16 cellular contexts compared by ENCODE assay signal in genomic region chr20:13839421-13840092, GRCh38. TPM values are rescaled to one million over a fixed set of nuclear protein-coding genes. Genes with fewer than 3 reads are reported as not detected.
DNase-seq lines count a peak whose midpoint lies in the region; ATAC-seq, FAIRE-seq and TF ChIP-seq lines count a peak whose summit lies in the region.
"Had no signal": no experiment of that assay in that cellular context is flagged by ENCODE, and none has a peak within 500 bp of the region (broad histone marks: within the 10 kb centered on the region; RNA-seq: fewer than 3 reads in every experiment).

No MANE protein-coding gene starts in this region.

- peaks cover 8% of the 10 kb centered on the region for H3K27me3 ChIP-seq in adipocyte (replicated peaks; ENCODE audit: control insufficient read depth, insufficient read depth, low read length)
- H3K27me3 ChIP-seq in H7 (ENCODE audit: control insufficient read depth, insufficient read depth, low read length) = no peaks in the 10 kb centered on the region; the same call in 1 of the 2 replicates
- H3K27me3 ChIP-seq in hepatocyte = no peaks in the 10 kb centered on the region
- H3K27me3 ChIP-seq: right atrium auricular region had no signal

- H3K27ac ChIP-seq in A549 = no peak overlapping the region
- H3K27ac ChIP-seq in hepatocyte = no peak overlapping the region
- H3K27ac ChIP-seq: HL-60, right atrium auricular region had no signal

- intact Hi-C loops in activated naive CD4-positive, alpha-beta T cell treated with anti-CD3 and anti-CD28 coated beads for 36 hours (cut with micrococcal nuclease) = no loop called here

- no peak for FAIRE-seq in A549 (lab: Jason Lieb, UNC)

- no peaks in the 10 kb centered on the region for H3K4me1 Mint-ChIP-seq in activated naive CD4-positive, alpha-beta T cell treated with anti-CD3 and anti-CD28 coated beads for 36 hours (ENCODE audit: low read depth)
- H3K4me1 Mint-ChIP-seq: T-cell had no signal

- POLR2A ChIA-PET in A549 (lab: Yijun Ruan, JAX) = no interaction called here

- H3K9me2 ChIP-seq in hepatocyte (replicated peaks; ENCODE audit: insufficient read depth) = no peaks in the 10 kb centered on the region

- TF ChIP-seq POLR2A in A549 (IDR thresholded peaks at IDR 0.05; ENCODE audit: low read length) = no peak

- ATAC-seq in A549 = peak; percentile 28 to 30; a peak in 3 of 6 replicates
- ATAC-seq: T-cell had no signal

- no peak overlapping the region for H2AFZ ChIP-seq in hepatocyte

- no peaks in the 10 kb centered on the region for H4K20me1 ChIP-seq in hepatocyte (ENCODE audit: insufficient read depth, poor library complexity, severe bottlenecking)

- 19% methylated on average over 4 of the region's 4 CpGs for whole genome bisulfite sequencing in A549 (ENCODE audit: missing lambda C conversion rate)
- 63% methylated on average over 4 of the region's 4 CpGs for WGBS in hepatocyte (ENCODE audit: low lambda C conversion rate, missing lambda C conversion rate)

- no peak for TF ChIP-seq EP300 in A549 (IDR thresholded peaks at IDR 0.05)

- H3K36me3 ChIP-seq in adipocyte (ENCODE audit: control insufficient read depth, insufficient read depth, low read length, severe bottlenecking) (no peaks in the 10 kb centered on the region), H7 (replicated peaks; ENCODE audit: control insufficient read depth, insufficient read depth, low read length) (no peaks in the 10 kb centered on the region), hepatocyte (replicated peaks; ENCODE audit: insufficient read depth, low read depth) (no peaks in the 10 kb centered on the region)
- H3K36me3 ChIP-seq: right atrium auricular region had no signal

- H3K4me3 ChIP-seq in A549 (no peak overlapping the region), adipocyte (ENCODE audit: low read length) (no peak overlapping the region), H7 (ENCODE audit: insufficient read depth, low read depth, low read length) (no peak overlapping the region), hepatocyte (no peak overlapping the region)
- H3K4me3 ChIP-seq: right atrium auricular region had no signal

- no peak overlapping the region for H3K4me2 ChIP-seq in A549
- H3K4me2 ChIP-seq in hepatocyte = no peak overlapping the region

- H3K4me1 ChIP-seq in A549 (no peaks in the 10 kb centered on the region), adipocyte (ENCODE audit: control insufficient read depth, insufficient read depth, low read length) (peaks cover 13% of the 10 kb centered on the region), hepatocyte (ENCODE audit: insufficient read depth) (peaks cover 8% of the 10 kb centered on the region)
- H3K4me1 ChIP-seq: right atrium auricular region had no signal

- H3K9me3 Mint-ChIP-seq in activated naive CD4-positive, alpha-beta T cell treated with anti-CD3 and anti-CD28 coated beads for 36 hours = no peaks in the 10 kb centered on the region
- H3K9me3 Mint-ChIP-seq: dendritic cell treated with granulocyte-macrophage colony-stimulating factor and Interleukin-4, amounts not matched to agents 40 ng/mL and 50 ng/mL, for 4 days; T-cell had no signal

- DNase-seq in A549 (ENCODE audit: low read depth in 1 of 2, low spot score in 1 of 2) (no peak), HS-27A (ENCODE audit: low read depth) (peak; percentile 83), adipocyte (ENCODE audit: low read depth) (peak; percentile 84), iris pigment epithelial cell (ENCODE audit: low read depth) (peak; percentile 40), H7 (no peak), hepatocyte (ENCODE audit: low spot score) (no peak), HuH-7 (ENCODE audit: low spot score) (no peak)
- no peak for DNase-seq in activated naive CD4-positive, alpha-beta T cell treated with anti-CD3 and anti-CD28 coated beads for 36 hours
- DNase-seq: activated CD4-positive, alpha-beta T cell treated with anti-CD3 and anti-CD28 coated beads, Interleukin-2, amount 50 U/mL, for 4 hours; activated naive CD4-positive, alpha-beta T cell treated with Interleukin-2 at 50 U/mL for 16 hours; hypothalamus; NCI-H1930; T-cell had no signal

- CTCF ChIA-PET in A549 (lab: Yijun Ruan, JAX) = interaction anchor here (0.8 to 1.2 kb wide), 2 partner anchors 8 to 17 kb away, joined by 3 to 4 read pairs; no protein-coding TSS in a partner anchor
- CTCF ChIA-PET in activated naive CD4-positive, alpha-beta T cell treated with anti-CD3 and anti-CD28 coated beads for 36 hours (lab: Charles Lee) = no interaction called here

- no peak overlapping the region for H3K9ac ChIP-seq in adipocyte (ENCODE audit: low read length)

- H3K4me3 Mint-ChIP-seq in activated naive CD4-positive, alpha-beta T cell treated with anti-CD3 and anti-CD28 coated beads for 36 hours = no peak overlapping the region
- H3K4me3 Mint-ChIP-seq: dendritic cell treated with granulocyte-macrophage colony-stimulating factor and Interleukin-4, amounts not matched to agents 40 ng/mL and 50 ng/mL, for 4 days; T-cell had no signal

- no peak for TF ChIP-seq RAD21 in A549 (conservative IDR thresholded peaks at IDR 0.05 in 1 of 2, IDR thresholded peaks at IDR 0.05 in 1 of 2)

- H3K27ac Mint-ChIP-seq in activated naive CD4-positive, alpha-beta T cell treated with anti-CD3 and anti-CD28 coated beads for 36 hours = no peak overlapping the region
- H3K27ac Mint-ChIP-seq: dendritic cell treated with granulocyte-macrophage colony-stimulating factor and Interleukin-4, amounts not matched to agents 40 ng/mL and 50 ng/mL, for 4 days; T-cell had no signal

- H3K9me3 ChIP-seq in A549 = no peaks in the 10 kb centered on the region
- no peaks in the 10 kb centered on the region for H3K9me3 ChIP-seq in adipocyte (ENCODE audit: control insufficient read depth, low read length)
- no peaks in the 10 kb centered on the region for H3K9me3 ChIP-seq in hepatocyte (ENCODE audit: low read depth)
- H3K9me3 ChIP-seq: right atrium auricular region had no signal

- no peak for TF ChIP-seq CTCF in A549 (IDR thresholded peaks at IDR 0.05)
- no peak for TF ChIP-seq CTCF in hepatocyte (IDR thresholded peaks at IDR 0.05; ENCODE audit: poor library complexity)

- no peaks in the 10 kb centered on the region for H3K36me3 Mint-ChIP-seq in activated naive CD4-positive, alpha-beta T cell treated with anti-CD3 and anti-CD28 coated beads for 36 hours (ENCODE audit: low read depth)
- H3K36me3 Mint-ChIP-seq: T-cell had no signal

- no peaks in the 10 kb centered on the region for H3K79me2 ChIP-seq in hepatocyte

- H3K27me3 Mint-ChIP-seq in activated naive CD4-positive, alpha-beta T cell treated with anti-CD3 and anti-CD28 coated beads for 36 hours (ENCODE audit: low read depth) = peaks cover 12% of the 10 kb centered on the region

TF ChIP-seq in A549, 52 proteins besides CTCF, POLR2A, EP300 and RAD21 (continues in another document):
- TF ChIP-seq HOXB5 (CRISPR knock-in tag; IDR thresholded peaks at IDR 0.05) (no peak), RNF2 (IDR thresholded peaks at IDR 0.05; ENCODE audit: borderline replicate concordance, low read depth) (no peak), FOXS1 (CRISPR knock-in tag; IDR thresholded peaks at IDR 0.05) (no peak), ZFP36 (IDR thresholded peaks at IDR 0.05; ENCODE audit: borderline replicate concordance, partially characterized antibody) (no peak), TFCP2L1 (CRISPR knock-in tag; IDR thresholded peaks at IDR 0.05) (no peak), KDM5A (IDR thresholded peaks at IDR 0.05) (no peak), ATOH8 (CRISPR knock-in tag; IDR thresholded peaks at IDR 0.05; ENCODE audit: low read depth) (no peak), HOXA7 (CRISPR knock-in tag; IDR thresholded peaks at IDR 0.05) (no peak), CBX8 (IDR thresholded peaks at IDR 0.05) (no peak), RARB (CRISPR knock-in tag; IDR thresholded peaks at IDR 0.05) (no peak), ZSCAN20 (CRISPR knock-in tag; IDR thresholded peaks at IDR 0.05) (no peak), MYC (IDR thresholded peaks at IDR 0.05; ENCODE audit: borderline replicate concordance, low read length) (no peak), FOSB (CRISPR knock-in tag; IDR thresholded peaks at IDR 0.05) (no peak)
- TF ChIP-seq, protein P1, sequence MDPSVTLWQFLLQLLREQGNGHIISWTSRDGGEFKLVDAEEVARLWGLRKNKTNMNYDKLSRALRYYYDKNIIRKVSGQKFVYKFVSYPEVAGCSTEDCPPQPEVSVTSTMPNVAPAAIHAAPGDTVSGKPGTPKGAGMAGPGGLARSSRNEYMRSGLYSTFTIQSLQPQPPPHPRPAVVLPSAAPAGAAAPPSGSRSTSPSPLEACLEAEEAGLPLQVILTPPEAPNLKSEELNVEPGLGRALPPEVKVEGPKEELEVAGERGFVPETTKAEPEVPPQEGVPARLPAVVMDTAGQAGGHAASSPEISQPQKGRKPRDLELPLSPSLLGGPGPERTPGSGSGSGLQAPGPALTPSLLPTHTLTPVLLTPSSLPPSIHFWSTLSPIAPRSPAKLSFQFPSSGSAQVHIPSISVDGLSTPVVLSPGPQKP (IDR thresholded peaks at IDR 0.05; ENCODE audit: low read depth, low read length) = no peak

RNA-seq across cellular contexts. Expression of gene NDUFAF5, which starts 54.7 kb away (rescaled TPM):
- polyA plus RNA-seq in A549 (2011; rRNA removed) (36.6 and 53.5 TPM in 2 replicates), A549 (2017; fragmentation: RNase III; extraction: RNeasy Plus Mini Kit Qiagen cat#74134 plus additional on column Dnase treatment) (25.4 to 29.2 TPM (median 27.0 TPM) in 3 replicates), hepatocyte (21.3 and 21.7 TPM in 2 replicates)
- 14.2 and 16.2 TPM in 2 replicates for polyA plus RNA-seq in A549 (2012; cell fraction: cytosol; rRNA removed)
- polyA plus RNA-seq in A549 (2012; cell fraction: nucleus; rRNA removed) = 7.9 and 20.2 TPM in 2 replicates
- 14.5 and 16.4 TPM in 2 replicates for polyA minus RNA-seq in A549 (2011; rRNA and poly(A)+ RNA removed)
- 23.7 and 24.9 TPM in 2 replicates for total RNA-seq in H7 (2014; rRNA removed; shearing (Covaris generic))
- total RNA-seq in hepatocyte = 16.6 and 19.9 TPM in 2 replicates
- total RNA-seq in activated naive CD4-positive, alpha-beta T cell treated with anti-CD3 and anti-CD28 coated beads for 36 hours = 10 to 100 TPM; 27.4 to 28.1 TPM

RNA-seq across cellular contexts. Expression of gene ESF1, which starts 54.8 kb away (rescaled TPM):
- polyA plus RNA-seq in A549 (2011; rRNA removed) (12.2 and 30.5 TPM in 2 replicates), A549 (2017; fragmentation: RNase III; extraction: RNeasy Plus Mini Kit Qiagen cat#74134 plus additional on column Dnase treatment) (30.6 to 34.8 TPM (median 32.3 TPM) in 3 replicates), hepatocyte (6.8 and 8.7 TPM in 2 replicates)
- polyA plus RNA-seq in A549 (2012; cell fraction: cytosol; rRNA removed) = 2.3 and 3.1 TPM in 2 replicates
- polyA plus RNA-seq in A549 (2012; cell fraction: nucleus; rRNA removed) = 1.1 and 1.4 TPM in 2 replicates
- 1.7 and 1.8 TPM in 2 replicates for polyA minus RNA-seq in A549 (2011; rRNA and poly(A)+ RNA removed)
- 7.4 and 15.8 TPM in 2 replicates for total RNA-seq in H7 (2014; rRNA removed; shearing (Covaris generic))
- 9.3 and 11.8 TPM in 2 replicates for total RNA-seq in hepatocyte
- total RNA-seq in activated naive CD4-positive, alpha-beta T cell treated with anti-CD3 and anti-CD28 coated beads for 36 hours = 10 to 100 TPM; 14.5 TPM

Comparison
In these comparisons a context has a peak if more than half of its experiments do, and no peak if none do; other contexts are left out.
1. DNase-seq: peak in HS-27A (single experiment), adipocyte (single experiment) and iris pigment epithelial cell (single experiment); none in A549 (0 of 2), H7 (single experiment), hepatocyte (single experiment), activated naive CD4-positive, alpha-beta T cell treated with anti-CD3 and anti-CD28 coated beads for 36 hours (single experiment) and HuH-7 (single experiment).